Comparison of ENCODE assay signal across 28 cellular contexts in the genomic region with DNA sequence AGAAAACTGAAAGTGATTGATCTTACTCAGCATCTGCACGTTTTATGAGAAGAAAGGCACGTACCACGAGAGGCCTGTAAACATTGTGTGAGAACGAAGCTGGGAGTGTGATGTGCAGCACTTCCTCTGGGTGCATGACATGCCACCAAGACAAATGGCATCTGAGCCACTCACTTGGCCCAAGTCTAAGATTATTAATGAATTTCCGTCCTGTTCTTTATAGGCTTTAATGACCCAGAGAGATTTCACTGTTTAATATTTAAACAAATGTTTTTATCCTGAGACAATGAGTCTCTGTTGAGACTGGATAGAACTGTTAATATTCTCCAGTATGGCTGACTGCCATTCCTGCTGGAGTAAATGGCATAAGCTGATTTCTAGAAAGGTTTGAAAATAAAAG.
DNase-seq lines count a peak whose midpoint lies in the region; FAIRE-seq and TF ChIP-seq lines count a peak whose summit lies in the region.
"Had no signal": no experiment of that assay in that cellular context is flagged by ENCODE, and none has a peak within 500 bp of the region (broad histone marks: within the 10 kb centered on the region; RNA-seq: fewer than 3 reads in every experiment).

No MANE protein-coding gene starts in this region.

- FAIRE-seq in GM12892 (lab: Jason Lieb, UNC) = peak; percentile 48

- no peaks in the 10 kb centered on the region for H3K4me1 Mint-ChIP-seq in activated naive CD8-positive, alpha-beta T cell treated with anti-CD3 and anti-CD28 coated beads for 36 hours
- H3K4me1 Mint-ChIP-seq: activated naive CD4-positive, alpha-beta T cell treated with anti-CD3 and anti-CD28 coated beads, Interleukin-2, amount 50 U/mL, for 24 hours; endodermal cell had no signal

- H3K27me3 ChIP-seq in kidney epithelial cell (ENCODE audit: control insufficient read depth, insufficient read depth, low read length) = no peaks in the 10 kb centered on the region
- H3K27me3 ChIP-seq: BLaER1 treated with 17β-estradiol and CSF1 and Interleukin-3, amounts not matched to agents 10 nM and 100 nM; esophagus squamous epithelium; left lung; Peyer's patch; right atrium auricular region had no signal

- H3K36me3 ChIP-seq in kidney epithelial cell (ENCODE audit: control insufficient read depth, insufficient read depth, low read length) = no peaks in the 10 kb centered on the region
- H3K36me3 ChIP-seq: BLaER1 treated with 17β-estradiol and CSF1 and Interleukin-3, amounts not matched to agents 10 nM and 100 nM; esophagus squamous epithelium; left lung; Peyer's patch; right atrium auricular region had no signal

- H3K9me3 Mint-ChIP-seq in activated naive CD8-positive, alpha-beta T cell treated with anti-CD3 and anti-CD28 coated beads for 36 hours = peaks cover 3% of the 10 kb centered on the region

- no peak overlapping the region for H3K4me3 Mint-ChIP-seq in activated naive CD8-positive, alpha-beta T cell treated with anti-CD3 and anti-CD28 coated beads for 36 hours
- H3K4me3 Mint-ChIP-seq: activated naive CD4-positive, alpha-beta T cell treated with anti-CD3 and anti-CD28 coated beads, Interleukin-2, amount 50 U/mL, for 24 hours; endodermal cell; IgD-negative memory B cell; natural killer cell treated with Interleukin-12 subunit alpha and Interleukin-12 subunit beta and Interleukin-15 and Interleukin-18, amount 100 ng/mL, for 72 hours; type B pancreatic cell had no signal

- TF ChIP-seq CTCF in kidney epithelial cell (IDR thresholded peaks at IDR 0.05; ENCODE audit: insufficient read depth, low read length, poor library complexity, severe bottlenecking) = no peak

- TF ChIP-seq POLR2A in GM12892 (IDR thresholded peaks at IDR 0.05; ENCODE audit: low read depth, low read length) = no peak

- DNase-seq in GM12892 (ENCODE audit: insufficient read length) (peak; percentile 11), RPMI7951 (ENCODE audit: low read depth) (peak; percentile 32), kidney epithelial cell (ENCODE audit: low read depth) (peak; percentile 34), renal cortical epithelial cell (ENCODE audit: low read depth) (peak; percentile 96), nucleus accumbens (lab: John Stamatoyannopoulos, UW) (no peak), substantia nigra (lab: John Stamatoyannopoulos, UW) (no peak)
- no peak for DNase-seq in activated naive CD8-positive, alpha-beta T cell treated with anti-CD3 and anti-CD28 coated beads for 36 hours
- DNase-seq: activated CD4-positive, alpha-beta T cell treated with anti-CD3 and anti-CD28 coated beads, Interleukin-2, amount 50 U/mL, for 48 hours; activated CD8-positive, alpha-beta memory T cell treated with anti-CD3 and anti-CD28 coated beads, Interleukin-2, amount 50 U/mL, for 4 hours; anterior cingulate cortex; COR-L47; cortex of kidney; DND-41; endodermal cell; esophagus squamous epithelium; foreskin melanocyte; left lung; midbrain; NCI-H1105 treated with DMSO at 0.1 percent for 48 hours; NCI-H1930; NCI-H524 treated with DMSO at 0.1 percent for 48 hours had no signal

- H3K36me3 Mint-ChIP-seq in activated naive CD8-positive, alpha-beta T cell treated with anti-CD3 and anti-CD28 coated beads for 36 hours = no peaks in the 10 kb centered on the region
- H3K36me3 Mint-ChIP-seq: activated naive CD4-positive, alpha-beta T cell treated with anti-CD3 and anti-CD28 coated beads, Interleukin-2, amount 50 U/mL, for 24 hours; natural killer cell treated with Interleukin-12 subunit alpha and Interleukin-12 subunit beta and Interleukin-15 and Interleukin-18, amount 100 ng/mL, for 72 hours; type B pancreatic cell had no signal

- H3K27ac ChIP-seq in substantia nigra (ENCODE audit: low read depth, low read length, poor library complexity, severe bottlenecking) = no peak overlapping the region
- H3K27ac ChIP-seq: BLaER1 treated with 17β-estradiol and CSF1 and Interleukin-3, amounts not matched to agents 10 nM and 100 nM; esophagus squamous epithelium; left lung; right atrium auricular region had no signal

- peaks cover 36% of the 10 kb centered on the region for H3K27me3 Mint-ChIP-seq in activated naive CD8-positive, alpha-beta T cell treated with anti-CD3 and anti-CD28 coated beads for 36 hours
- H3K27me3 Mint-ChIP-seq: type B pancreatic cell had no signal

- no peak overlapping the region for H3K27ac Mint-ChIP-seq in activated naive CD8-positive, alpha-beta T cell treated with anti-CD3 and anti-CD28 coated beads for 36 hours
- H3K27ac Mint-ChIP-seq: activated naive CD4-positive, alpha-beta T cell treated with anti-CD3 and anti-CD28 coated beads, Interleukin-2, amount 50 U/mL, for 24 hours; endodermal cell; IgD-negative memory B cell; natural killer cell treated with Interleukin-12 subunit alpha and Interleukin-12 subunit beta and Interleukin-15 and Interleukin-18, amount 100 ng/mL, for 72 hours; type B pancreatic cell had no signal

- no peak overlapping the region for H3K4me3 ChIP-seq in kidney epithelial cell (ENCODE audit: low read depth, low read length)
- H3K4me3 ChIP-seq: BLaER1 treated with 17β-estradiol and CSF1 and Interleukin-3, amounts not matched to agents 10 nM and 100 nM; esophagus squamous epithelium; left lung; Peyer's patch; right atrium auricular region had no signal

Comparison
In these comparisons a context has a peak if more than half of its experiments do, and no peak if none do; other contexts are left out.
1. DNase-seq: peak in GM12892 (single experiment), RPMI7951 (single experiment), kidney epithelial cell (single experiment) and renal cortical epithelial cell (single experiment); none in nucleus accumbens (0 of 56), substantia nigra (0 of 49) and activated naive CD8-positive, alpha-beta T cell treated with anti-CD3 and anti-CD28 coated beads for 36 hours (single experiment).